ENCODE assay signal across 8 cellular contexts in the genomic region with DNA sequence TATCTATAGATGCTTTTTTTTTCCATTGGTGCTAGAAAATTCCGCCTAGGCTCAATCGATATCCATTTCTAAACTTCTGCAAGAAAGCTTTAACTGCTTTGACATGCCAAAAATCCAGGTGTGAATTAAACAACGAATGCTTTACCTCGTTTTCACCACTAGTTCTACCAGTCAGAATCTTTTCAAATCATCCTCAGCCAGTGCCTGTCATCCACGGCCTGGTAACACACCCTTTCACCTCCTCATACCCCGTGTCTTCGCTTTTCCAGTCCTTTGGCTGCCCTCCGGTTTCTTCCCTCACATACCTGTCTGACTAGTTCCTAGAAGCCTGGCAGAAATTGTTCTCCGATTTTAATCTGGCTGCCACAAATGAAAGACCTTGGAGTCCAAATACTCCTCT. TPM values are rescaled to one million over a fixed set of nuclear protein-coding genes. Genes with fewer than 3 reads are reported as not detected.
DNase-seq lines count a peak whose midpoint lies in the region; ATAC-seq, FAIRE-seq and TF ChIP-seq lines count a peak whose summit lies in the region.

No MANE protein-coding gene starts in this region.

- peaks cover 4% of the 10 kb centered on the region for H4K20me1 ChIP-seq in Loucy (ENCODE audit: insufficient read depth, low read length, poor library complexity, severe bottlenecking)
- H4K20me1 ChIP-seq in K562 (replicated peaks; ENCODE audit: control insufficient read depth, insufficient read depth, low read length) = no peaks in the 10 kb centered on the region

- H3K9me1 ChIP-seq in K562 (ENCODE audit: control insufficient read depth, insufficient read depth, low read length) = no peaks in the 10 kb centered on the region

- no peak overlapping the region for H3K4ac ChIP-seq in mesenchymal stem cell (ENCODE audit: low read depth in 1 of 2, low read length in 2 of 2)

- H3K4me3 ChIP-seq in Loucy (ENCODE audit: low read length, poor library complexity, severe bottlenecking) (no peak overlapping the region), K562 (no peak overlapping the region), mesenchymal stem cell (ENCODE audit: insufficient read depth in 1 of 2, low read depth in 1 of 2, low read length in 2 of 2) (no peak overlapping the region), mucosa of descending colon (no peak overlapping the region)

- TF ChIP-seq POLR2A in K562 (conservative IDR thresholded peaks at IDR 0.05) = no peak

- intact Hi-C loops in K562 (cut with micrococcal nuclease) (no loop called here), mucosa of descending colon (cut with DNase I, micrococcal nuclease) (no loop called here)

- no peak for FAIRE-seq in K562 (lab: Jason Lieb, UNC)

- 37% methylated on average over 6 of the region's 9 CpGs for WGBS in K562 (ENCODE audit: insufficient coverage, low coverage, missing lambda C conversion rate)
- WGBS in mesenchymal stem cell = 24% methylated on average over 8 of the region's 9 CpGs

- H4K91ac ChIP-seq in mesenchymal stem cell (ENCODE audit: low read length) = no peak overlapping the region

- H2BK120ac ChIP-seq in mesenchymal stem cell (ENCODE audit: low read depth, low read length) = no peak overlapping the region

- no peak overlapping the region for H2BK12ac ChIP-seq in mesenchymal stem cell (ENCODE audit: low read length in 2 of 2)

- TF ChIP-seq EP300 in K562 (IDR thresholded peaks at IDR 0.05; ENCODE audit: low read length) = no peak

- BruUV-seq in K562 (replicated peaks; lab: Mats Ljungman, UMichigan) = no TSS peak

- no peak overlapping the region for H3K9ac ChIP-seq in Loucy (ENCODE audit: low read depth, low read length, poor library complexity, severe bottlenecking)
- H3K9ac ChIP-seq in K562 (ENCODE audit: insufficient read depth in 1 of 2, low read depth in 2 of 2, low read length in 2 of 2) = no peak overlapping the region
- peak overlapping the region; percentile 90 for H3K9ac ChIP-seq in mesenchymal stem cell (ENCODE audit: low read length)

- TF ChIP-seq CTCF in GM10266 (IDR thresholded peaks at IDR 0.05; ENCODE audit: control insufficient read depth, insufficient read depth, low read depth, missing control alignments) = no peak
- peak; percentile 47 for TF ChIP-seq CTCF in Loucy (conservative IDR thresholded peaks at IDR 0.05; ENCODE audit: low read length)
- TF ChIP-seq CTCF in K562 (IDR thresholded peaks at IDR 0.05 in 2 of 3, conservative IDR thresholded peaks at IDR 0.05 in 1 of 3; ENCODE audit: insufficient read depth in 2 of 3, low read depth in 1 of 3, low read length in 3 of 3) = no peak
- TF ChIP-seq CTCF in mucosa of descending colon (IDR thresholded peaks at IDR 0.05) = no peak

- no peaks in the 10 kb centered on the region; the same call in 1 of the 2 replicates for H3F3A ChIP-seq in Loucy (ENCODE audit: low read depth)

- no peak overlapping the region for H2BK5ac ChIP-seq in mesenchymal stem cell (ENCODE audit: low read depth, low read length, poor library complexity, severe bottlenecking)

- H2BK15ac ChIP-seq in mesenchymal stem cell (ENCODE audit: low read depth, poor library complexity, severe bottlenecking) = no peak overlapping the region

- ATAC-seq in K562 (0 out of 3 replicates have a peak, but pooled peaks have one; percentile 13), mucosa of descending colon (no peak), HG03342 (IDR thresholded peaks at IDR 0.05; ENCODE audit: unreplicated experiment) (no peak)

- H4K8ac ChIP-seq in mesenchymal stem cell (ENCODE audit: low read length) = peak overlapping the region; percentile 16

- peak; percentile 37 for DNase-seq in GM10266 (ENCODE audit: extremely low spot score)
- peak; percentile 12 to 20 (median 16) for DNase-seq in K562 (ENCODE audit: extremely low read depth in 1 of 4, low spot score in 3 of 4)
- DNase-seq in mesenchymal stem cell = no peak
- DNase-seq in mucosa of descending colon = no peak
- DNase-seq in pons (ENCODE audit: low spot score) = no peak
- no peak for DNase-seq in GM19238 (ENCODE audit: insufficient read length, low spot score)

- H3K9me2 ChIP-seq in Loucy (replicated peaks; ENCODE audit: low read depth, low read length) = no peaks in the 10 kb centered on the region

- H3K79me2 ChIP-seq in Loucy (ENCODE audit: insufficient read depth, low read length) (peaks cover 22% of the 10 kb centered on the region), K562 (ENCODE audit: control insufficient read depth, insufficient read depth, low read length) (peaks cover 7% of the 10 kb centered on the region; the same call in 2 of the 3 replicates)

- no peak overlapping the region for H2AK5ac ChIP-seq in mesenchymal stem cell (ENCODE audit: low read length, severe bottlenecking)

- H3K14ac ChIP-seq in mesenchymal stem cell (ENCODE audit: low read length in 2 of 2) = no peak overlapping the region

- H3K36me3 ChIP-seq in Loucy (ENCODE audit: insufficient read depth, low read length) = no peaks in the 10 kb centered on the region
- no peaks in the 10 kb centered on the region for H3K36me3 ChIP-seq in K562 (ENCODE audit: control insufficient read depth, insufficient read depth, low read length)
- H3K36me3 ChIP-seq in mesenchymal stem cell (ENCODE audit: control insufficient read depth in 1 of 2, insufficient read depth in 2 of 2, low read depth in 1 of 2, low read length in 2 of 2) = no peaks in the 10 kb centered on the region
- H3K36me3 ChIP-seq in mucosa of descending colon (ENCODE audit: low read depth) = no peaks in the 10 kb centered on the region

- H3K4me2 ChIP-seq in Loucy (ENCODE audit: low read depth, low read length, poor library complexity, severe bottlenecking) (no peak overlapping the region), K562 (ENCODE audit: insufficient read depth, low read length) (no peak overlapping the region), mesenchymal stem cell (ENCODE audit: low read length, poor library complexity, severe bottlenecking) (no peak overlapping the region)

- no peak for TF ChIP-seq RAD21 in K562 (CRISPR knock-in tag; conservative IDR thresholded peaks at IDR 0.05 in 1 of 2, IDR thresholded peaks at IDR 0.05 in 1 of 2)

- no peak overlapping the region for H2AFZ ChIP-seq in Loucy (ENCODE audit: low read length)
- no peak overlapping the region; the same call in 1 of the 2 replicates for H2AFZ ChIP-seq in K562 (ENCODE audit: low read depth, low read length)
- no peak overlapping the region for H2AFZ ChIP-seq in mesenchymal stem cell (ENCODE audit: low read depth, low read length)

- in situ Hi-C loops in K562 (cut with MboI) = no loop called here

- H3K4me1 ChIP-seq in Loucy (ENCODE audit: insufficient read depth, low read length, poor library complexity, severe bottlenecking) (peaks cover 50% of the 10 kb centered on the region), K562 (replicated peaks in 1 of 2; ENCODE audit: control insufficient read depth in 2 of 2, insufficient read depth in 2 of 2, low read length in 2 of 2) (peaks cover 6 to 23% of the 10 kb centered on the region in 2 experiments; a peak in 4 of 5 replicates), mesenchymal stem cell (ENCODE audit: control insufficient read depth, insufficient read depth, low read depth, low read length) (peaks cover 3% of the 10 kb centered on the region), mucosa of descending colon (ENCODE audit: low read depth) (no peaks in the 10 kb centered on the region)

- H3K9me3 ChIP-seq in Loucy (ENCODE audit: insufficient read depth, low read depth, low read length) = no peaks in the 10 kb centered on the region
- H3K9me3 ChIP-seq in K562 (replicated peaks; ENCODE audit: control insufficient read depth, insufficient read depth, low read depth, low read length) = no peaks in the 10 kb centered on the region
- H3K9me3 ChIP-seq in mesenchymal stem cell (ENCODE audit: control insufficient read depth, low read length) = no peaks in the 10 kb centered on the region
- no peaks in the 10 kb centered on the region for H3K9me3 ChIP-seq in mucosa of descending colon

- H3K23ac ChIP-seq in mesenchymal stem cell (ENCODE audit: low read length in 2 of 2) = no peak overlapping the region

- H3K27ac ChIP-seq in K562 (ENCODE audit: extremely low read depth, low read depth, low read length) (no peak overlapping the region), mesenchymal stem cell (ENCODE audit: low read length, poor library complexity, severe bottlenecking) (no peak overlapping the region)

- H3K27me3 ChIP-seq in Loucy (ENCODE audit: insufficient read depth, low read length, poor library complexity, severe bottlenecking) (no peaks in the 10 kb centered on the region), K562 (ENCODE audit: control insufficient read depth in 2 of 2, insufficient read depth in 2 of 2, low read length in 2 of 2) (no peaks in the 10 kb centered on the region), mesenchymal stem cell (ENCODE audit: control insufficient read depth in 1 of 2, insufficient read depth in 1 of 2, low read length in 2 of 2) (no peaks in the 10 kb centered on the region)

- H3K79me1 ChIP-seq in mesenchymal stem cell (replicated peaks; ENCODE audit: low read length, poor library complexity, severe bottlenecking) = peaks cover 4% of the 10 kb centered on the region

- CTCF ChIA-PET in K562 (lab: Yijun Ruan, JAX; ENCODE audit: low intra/inter-chr PET ratio) = no interaction called here

- no peak overlapping the region for H3K18ac ChIP-seq in mesenchymal stem cell (ENCODE audit: low read depth in 1 of 2, low read length in 2 of 2)

- POLR2A ChIA-PET in K562 (lab: Yijun Ruan, JAX) = interaction anchor here (1.0 kb wide), 1 partner anchor 50 kb away, joined by 3 read pairs; no protein-coding TSS in a partner anchor

RNA-seq across cellular contexts. Expression of a gene that starts 1.4 kb away (rescaled TPM):
- total RNA-seq in K562 (2011; cell fraction: chromatin; rRNA removed; ENCODE audit: low replicate concordance) = 40.7 and 46.4 TPM in 2 replicates
- total RNA-seq in K562 (2011; cell fraction: nucleolus; rRNA removed) = 17.3 and 17.8 TPM in 2 replicates
- total RNA-seq in K562 (2011; cell fraction: nucleoplasm; rRNA removed) = 23.5 and 24.1 TPM in 2 replicates
- total RNA-seq in K562 (2014; rRNA removed) = 6.9 and 8.3 TPM in 2 replicates
- total RNA-seq in K562 (2014; rRNA removed; fragmentation: Illumina TruSeq; extraction: Trizol) = 4.2 and 5.6 TPM in 2 replicates
- total RNA-seq in K562 (2015; rRNA removed; fragmentation: Illumina TruSeq; extraction: Trizol) = 4.7 and 6.2 TPM in 2 replicates
- 9.3 and 10.0 TPM in 2 replicates for total RNA-seq in K562 (2021)
- polyA plus RNA-seq in K562 (2011; rRNA removed) = 13.7 and 15.7 TPM in 2 replicates
- polyA plus RNA-seq in K562 (2011; cell fraction: cytosol; rRNA removed) = 13.8 and 22.3 TPM in 2 replicates
- polyA plus RNA-seq in K562 (2011; cell fraction: nucleus; rRNA removed) = 74.7 and 89.9 TPM in 2 replicates
- 10.5 and 21.6 TPM in 2 replicates for polyA plus RNA-seq in K562 (2012)
- 11.6 and 12.7 TPM in 2 replicates for polyA plus RNA-seq in K562 (2014; fragmentation: Illumina TruSeq; extraction: Trizol)
- polyA plus RNA-seq in K562 (2014; fragmentation: Nextera tagmentation; extraction: Ambion mirVana) = 1 to 10 TPM; 1.9 to 2.5 TPM
- polyA plus RNA-seq in K562 (2014; rRNA removed) = 7.2 and 11.8 TPM in 2 replicates
- 5.6 and 6.9 TPM in 2 replicates for polyA minus RNA-seq in K562 (2011; rRNA and poly(A)+ RNA removed)
- 5.6 and 7.0 TPM in 2 replicates for polyA minus RNA-seq in K562 (2011; cell fraction: cytosol; rRNA and poly(A)+ RNA removed)
- polyA minus RNA-seq in K562 (2011; cell fraction: nucleus; rRNA and poly(A)+ RNA removed) = 6.8 and 7.1 TPM in 2 replicates
- polyA plus RNA-seq in mesenchymal stem cell (2013, experiment 1 of 2) = 40.7 TPM
- polyA plus RNA-seq in mesenchymal stem cell (2013, experiment 2 of 2) = 40.7 TPM
- 10 to 100 TPM in 2 of 3 donors, 1 to 10 TPM in 1; 7.5 to 49.3 (median 11.2) TPM for total RNA-seq in mucosa of descending colon

RNA-seq across cellular contexts. Expression of a gene that starts 36.5 kb away (rescaled TPM):
- 128 and 134 TPM in 2 replicates for total RNA-seq in K562 (2011; cell fraction: chromatin; rRNA removed; ENCODE audit: low replicate concordance)
- total RNA-seq in K562 (2011; cell fraction: nucleolus; rRNA removed) = 168 and 169 TPM in 2 replicates
- total RNA-seq in K562 (2011; cell fraction: nucleoplasm; rRNA removed) = 191 and 215 TPM in 2 replicates
- 134 and 163 TPM in 2 replicates for total RNA-seq in K562 (2014; rRNA removed)
- 109 and 112 TPM in 2 replicates for total RNA-seq in K562 (2014; rRNA removed; fragmentation: Illumina TruSeq; extraction: Trizol)
- total RNA-seq in K562 (2015; rRNA removed; fragmentation: Illumina TruSeq; extraction: Trizol) = 150 and 159 TPM in 2 replicates
- total RNA-seq in K562 (2021) = 106 and 107 TPM in 2 replicates
- polyA plus RNA-seq in K562 (2011; rRNA removed) = 109 and 117 TPM in 2 replicates
- polyA plus RNA-seq in K562 (2011; cell fraction: cytosol; rRNA removed) = 79.5 and 97.0 TPM in 2 replicates
- 168 and 179 TPM in 2 replicates for polyA plus RNA-seq in K562 (2011; cell fraction: nucleus; rRNA removed)
- 128 and 148 TPM in 2 replicates for polyA plus RNA-seq in K562 (2012)
- 119 and 129 TPM in 2 replicates for polyA plus RNA-seq in K562 (2014; fragmentation: Illumina TruSeq; extraction: Trizol)
- 100 to 1,000 TPM in 1 of 2 experiments, 10 to 100 TPM in 1; 86.8 to 133 TPM for polyA plus RNA-seq in K562 (2014; fragmentation: Nextera tagmentation; extraction: Ambion mirVana)
- polyA plus RNA-seq in K562 (2014; rRNA removed) = 78.6 and 93.3 TPM in 2 replicates
- polyA minus RNA-seq in K562 (2011; rRNA and poly(A)+ RNA removed) = 123 and 174 TPM in 2 replicates
- polyA minus RNA-seq in K562 (2011; cell fraction: cytosol; rRNA and poly(A)+ RNA removed) = 25.2 and 75.9 TPM in 2 replicates
- polyA minus RNA-seq in K562 (2011; cell fraction: nucleus; rRNA and poly(A)+ RNA removed) = 38.6 and 68.9 TPM in 2 replicates
- polyA plus RNA-seq in mesenchymal stem cell (2013, experiment 1 of 2) = 209 TPM
- polyA plus RNA-seq in mesenchymal stem cell (2013, experiment 2 of 2) = 208 TPM
- total RNA-seq in mucosa of descending colon = 100 to 1,000 TPM; 104 to 126 (median 105) TPM

Comparison
In these comparisons a context has a peak if more than half of its experiments do, and no peak if none do; other contexts are left out.
1. DNase-seq: peak in GM10266 (single experiment) and K562 (4 of 4); none in mesenchymal stem cell (single experiment), mucosa of descending colon (0 of 3), pons (single experiment) and GM19238 (single experiment).